Comparison of ENCODE assay signal across 10 cellular contexts in the genomic region with DNA sequence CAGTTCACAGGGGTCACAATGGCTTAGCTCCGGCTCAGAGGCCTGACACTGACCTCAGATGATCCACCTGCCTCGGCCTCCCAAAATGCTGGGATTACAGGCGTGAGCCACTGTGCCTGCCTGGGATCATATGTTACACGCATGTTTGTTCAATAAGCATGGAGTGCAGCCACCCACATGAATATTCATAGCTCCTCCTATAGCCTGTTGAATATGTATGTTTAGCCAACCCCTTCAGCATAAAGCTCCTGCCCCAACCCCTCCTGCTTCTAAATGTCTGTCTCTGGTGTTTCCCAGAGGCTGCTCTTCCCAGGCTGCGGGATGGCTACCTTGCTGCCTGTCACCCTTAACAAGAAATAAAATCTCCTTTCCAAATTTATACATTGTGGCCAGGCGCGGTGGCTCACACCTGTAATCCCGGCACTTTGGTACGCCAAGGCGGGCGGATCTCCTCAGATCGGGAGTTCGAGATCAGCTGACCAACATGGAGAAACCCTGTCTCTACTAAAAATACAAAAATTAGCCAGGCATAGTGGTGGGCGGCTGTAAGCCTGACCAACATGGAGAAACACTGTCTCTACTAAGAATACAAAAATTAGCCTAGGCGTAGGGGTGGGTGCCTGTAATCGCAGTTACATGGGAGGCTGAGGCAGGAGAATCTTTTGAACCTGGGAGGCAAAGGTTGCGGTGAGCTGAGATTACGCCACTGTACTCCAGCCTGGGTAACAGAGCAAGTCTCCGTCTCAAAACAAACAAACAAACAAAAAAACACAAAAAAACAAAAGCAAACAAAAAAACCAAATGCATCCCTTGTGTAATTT. TPM values are rescaled to one million over a fixed set of nuclear protein-coding genes. Genes with fewer than 3 reads are reported as not detected.
A peak's percentile ranks its signal among the peaks of the same experiment; 100 is the strongest.
DNase-seq lines count a peak whose midpoint lies in the region; ATAC-seq and TF ChIP-seq lines count a peak whose summit lies in the region.
"Had no signal": no experiment of that assay in that cellular context is flagged by ENCODE, and none has a peak within 500 bp of the region (broad histone marks: within the 10 kb centered on the region; RNA-seq: fewer than 3 reads in every experiment).

No MANE protein-coding gene starts in this region.

- peaks cover 25% of the 10 kb centered on the region for H3F3A ChIP-seq in PC-9 (ENCODE audit: insufficient read depth, low read depth)

- no peaks in the 10 kb centered on the region for H3K9me3 ChIP-seq in PC-9 (ENCODE audit: insufficient read depth, low read depth)
- H3K9me3 ChIP-seq in esophagus squamous epithelium, result no peaks in the 10 kb centered on the region

- no peak for ATAC-seq in activated CD4-positive, alpha-beta T cell treated with anti-CD3 and anti-CD28 coated beads for 36 hours
- ATAC-seq in stimulated activated naive CD8-positive, alpha-beta T cell treated with anti-CD3 and anti-CD28 coated beads, Interleukin-15, amount 100 ng/mL, for 72 hours, result no peak

- H3K36me3 ChIP-seq in PC-9 (ENCODE audit: low read depth), result peaks cover 6% of the 10 kb centered on the region
- peaks cover 0 to 10% (median 0%) of the 10 kb centered on the region in 3 donors for H3K36me3 ChIP-seq in esophagus squamous epithelium

- H3K27ac ChIP-seq in PC-9, result no peak overlapping the region
- H3K27ac ChIP-seq in esophagus squamous epithelium, result peak overlapping the region; percentile 82 to 95 (median 90)

- intact Hi-C loops in activated CD4-positive, alpha-beta T cell treated with anti-CD3 and anti-CD28 coated beads for 36 hours (cut with DNase I, micrococcal nuclease), result loop anchor here in 1 of 2 experiments (2.0 to 5.0 kb wide), 2 partner anchors 19 to 38 kb away; partner anchors contain the start of genes APOBEC3D and APOBEC3G
- intact Hi-C loops in PC-9 (cut with micrococcal nuclease; ENCODE audit: unreplicated experiment) (no loop called here), esophagus squamous epithelium (cut with DNase I) (no loop called here)

- peaks cover 27% of the 10 kb centered on the region for H3K4me1 ChIP-seq in PC-9 (replicated peaks; ENCODE audit: insufficient read depth)
- peaks cover 0 to 18% (median 11%) of the 10 kb centered on the region in 3 donors for H3K4me1 ChIP-seq in esophagus squamous epithelium

- H3K79me2 ChIP-seq in PC-9 (ENCODE audit: low read depth), result peaks cover 28% of the 10 kb centered on the region

- peaks cover 22% of the 10 kb centered on the region for H3K4me1 Mint-ChIP-seq in activated CD4-positive, alpha-beta T cell treated with anti-CD3 and anti-CD28 coated beads for 36 hours
- peaks cover 57% of the 10 kb centered on the region for H3K4me1 Mint-ChIP-seq in stimulated activated naive CD8-positive, alpha-beta T cell treated with anti-CD3 and anti-CD28 coated beads, Interleukin-15, amount 100 ng/mL, for 72 hours

- H3K27me3 Mint-ChIP-seq in activated CD4-positive, alpha-beta T cell treated with anti-CD3 and anti-CD28 coated beads for 36 hours, result no peaks in the 10 kb centered on the region
- no peaks in the 10 kb centered on the region for H3K27me3 Mint-ChIP-seq in stimulated activated naive CD8-positive, alpha-beta T cell treated with anti-CD3 and anti-CD28 coated beads, Interleukin-15, amount 100 ng/mL, for 72 hours

- H3K9me2 ChIP-seq in PC-9 (ENCODE audit: insufficient read depth), result no peaks in the 10 kb centered on the region

- CTCF ChIA-PET in activated CD4-positive, alpha-beta T cell treated with anti-CD3 and anti-CD28 coated beads for 36 hours (lab: Charles Lee), result interaction anchor here (0.8 kb wide), 1 partner anchor 82 kb away, joined by 4 read pairs; no protein-coding TSS in a partner anchor
- CTCF ChIA-PET in PC-9 (lab: Charles Lee), result no interaction called here

- no peaks in the 10 kb centered on the region for H4K20me1 ChIP-seq in PC-9 (ENCODE audit: insufficient read depth)

- H3K27me3 ChIP-seq in PC-9 (ENCODE audit: insufficient read depth, low read depth) (no peaks in the 10 kb centered on the region), esophagus squamous epithelium (no peaks in the 10 kb centered on the region)

- H3K4me3 Mint-ChIP-seq in activated CD4-positive, alpha-beta T cell treated with anti-CD3 and anti-CD28 coated beads for 36 hours, result peak overlapping the region; percentile 49
- H3K4me3 Mint-ChIP-seq in stimulated activated naive CD8-positive, alpha-beta T cell treated with anti-CD3 and anti-CD28 coated beads, Interleukin-15, amount 100 ng/mL, for 72 hours, result peak overlapping the region; percentile 95 to 96

- H3K9me3 Mint-ChIP-seq in activated CD4-positive, alpha-beta T cell treated with anti-CD3 and anti-CD28 coated beads for 36 hours (ENCODE audit: low read depth), result no peaks in the 10 kb centered on the region
- H3K9me3 Mint-ChIP-seq in stimulated activated naive CD8-positive, alpha-beta T cell treated with anti-CD3 and anti-CD28 coated beads, Interleukin-15, amount 100 ng/mL, for 72 hours, result no peaks in the 10 kb centered on the region

- BruUV-seq in PC-9 (replicated peaks; lab: Mats Ljungman, UMichigan), result no TSS peak

- no peak for TF ChIP-seq POLR2A in esophagus squamous epithelium (IDR thresholded peaks at IDR 0.05)

- peak overlapping the region; percentile 62; the same call in 1 of the 2 replicates for H3K4me3 ChIP-seq in PC-9
- peak overlapping the region in 2 of 4 donors; percentile 64 to 74 for H3K4me3 ChIP-seq in esophagus squamous epithelium

- WGBS in esophagus squamous epithelium, 2 donors, result 73 to 90% methylated on average over 12 to 16 of the region's 19 CpGs

- H3K27ac Mint-ChIP-seq in activated CD4-positive, alpha-beta T cell treated with anti-CD3 and anti-CD28 coated beads for 36 hours, result peak overlapping the region; percentile 62
- peak overlapping the region in 1 of 2 donors; percentile 87 for H3K27ac Mint-ChIP-seq in stimulated activated naive CD8-positive, alpha-beta T cell treated with anti-CD3 and anti-CD28 coated beads, Interleukin-15, amount 100 ng/mL, for 72 hours

- H3K36me3 Mint-ChIP-seq in activated CD4-positive, alpha-beta T cell treated with anti-CD3 and anti-CD28 coated beads for 36 hours (ENCODE audit: low read depth), result peaks cover 8% of the 10 kb centered on the region

- POLR2A ChIA-PET in activated CD4-positive, alpha-beta T cell treated with anti-CD3 and anti-CD28 coated beads for 36 hours (lab: Charles Lee), result interaction anchor here (0.7 kb wide), 1 partner anchor 82 kb away, joined by 3 read pairs; no protein-coding TSS in a partner anchor
- POLR2A ChIA-PET in PC-9 (lab: Charles Lee; ENCODE audit: unreplicated experiment), result no interaction called here

- no peak for TF ChIP-seq CTCF in PC-9 (conservative IDR thresholded peaks at IDR 0.05)
- no peak for TF ChIP-seq CTCF in esophagus squamous epithelium (IDR thresholded peaks at IDR 0.05)

- no peak for DNase-seq in activated CD4-positive, alpha-beta T cell treated with anti-CD3 and anti-CD28 coated beads for 36 hours
- DNase-seq in activated CD4-positive, alpha-beta T cell treated with anti-CD3 and anti-CD28 coated beads, Interleukin-2, amount 50 U/mL, for 1 hour, result no peak
- DNase-seq in PC-9 (no peak), esophagus squamous epithelium (lab: John Stamatoyannopoulos, UW) (no peak), cerebellar nuclear complex (lab: John Stamatoyannopoulos, UW) (no peak), OCI-M1 (lab: John Stamatoyannopoulos, UW) (no peak)
- no peak for DNase-seq in stimulated activated naive CD8-positive, alpha-beta T cell treated with anti-CD3 and anti-CD28 coated beads, Interleukin-15, amount 100 ng/mL, for 72 hours
- DNase-seq in effector CD8-positive, alpha-beta T cell (lab: John Stamatoyannopoulos, UW), result no peak
- DNase-seq: activated CD4-positive, CD25-positive, alpha-beta regulatory T cell; NCI-H524 had no signal

- H2AFZ ChIP-seq in PC-9, result no peak overlapping the region

- peak overlapping the region; percentile 96; the same call in 1 of the 2 replicates for H3K4me2 ChIP-seq in PC-9

RNA-seq across cellular contexts. Expression of gene APOBEC3F, which starts 1.1 kb away (rescaled TPM):
- total RNA-seq in activated CD4-positive, alpha-beta T cell treated with anti-CD3 and anti-CD28 coated beads for 36 hours, result 10 to 100 TPM; 19.0 to 24.5 TPM
- 28.3 and 29.6 TPM in 2 replicates for total RNA-seq in PC-9 (2021)
- total RNA-seq in esophagus squamous epithelium, result 1 to 10 TPM in 3 of 4 donors, under 1 TPM in 1; 0.44 to 2.7 (median 2.2) TPM

RNA-seq across cellular contexts. Expression of gene APOBEC3D, which starts 18.6 kb away (rescaled TPM):
- total RNA-seq in activated CD4-positive, alpha-beta T cell treated with anti-CD3 and anti-CD28 coated beads for 36 hours, result 10 to 100 TPM; 27.0 to 28.2 TPM
- total RNA-seq in PC-9 (2021) (23.7 and 33.6 TPM in 2 replicates), esophagus squamous epithelium (1 to 10 TPM in 1 of 4 donors, under 1 TPM in 2, not detected in 1; 0.35 to 1.2 (median 0.76) TPM)

RNA-seq across cellular contexts. Expression of gene APOBEC3C, which starts 25.5 kb away (rescaled TPM):
- 10 to 100 TPM; 75.3 to 98.5 TPM for total RNA-seq in activated CD4-positive, alpha-beta T cell treated with anti-CD3 and anti-CD28 coated beads for 36 hours
- total RNA-seq in PC-9 (2021), result 64.6 and 66.5 TPM in 2 replicates
- total RNA-seq in esophagus squamous epithelium, result 10 to 100 TPM in 1 of 4 donors, 1 to 10 TPM in 3; 7.6 to 20.3 (median 9.0) TPM

RNA-seq across cellular contexts. Expression of gene APOBEC3G, which starts 37.6 kb away (rescaled TPM):
- total RNA-seq in activated CD4-positive, alpha-beta T cell treated with anti-CD3 and anti-CD28 coated beads for 36 hours, result 10 to 100 TPM; 45.9 to 47.4 TPM
- 9.5 and 14.0 TPM in 2 replicates for total RNA-seq in PC-9 (2021)
- total RNA-seq in esophagus squamous epithelium, result 10 to 100 TPM in 2 of 4 donors, 1 to 10 TPM in 1, under 1 TPM in 1; 0.91 to 12.1 (median 6.5) TPM

RNA-seq across cellular contexts. Expression of gene APOBEC3B, which starts 57.4 kb away (rescaled TPM):
- total RNA-seq in activated CD4-positive, alpha-beta T cell treated with anti-CD3 and anti-CD28 coated beads for 36 hours, result 1 to 10 TPM; 8.0 to 8.5 TPM
- total RNA-seq in PC-9 (2021) (66.5 and 83.6 TPM in 2 replicates), esophagus squamous epithelium (1 to 10 TPM in 3 of 4 donors, not detected in 1; 1.1 to 5.3 (median 3.1) TPM)

Comparison
In these comparisons a context has a peak if more than half of its experiments do, and no peak if none do; other contexts are left out.
1. RNA of gene APOBEC3D, which starts 18.6 kb away (total RNA-seq): 27.0 to 28.2 TPM in activated CD4-positive, alpha-beta T cell treated with anti-CD3 and anti-CD28 coated beads for 36 hours and 23.7 to 33.6 TPM in PC-9; 0.35 to 1.2 TPM in esophagus squamous epithelium; every median in the first group is over 10 times any median in the second.